Comparison of ENCODE assay signal across 7 cellular contexts in the genomic region with DNA sequence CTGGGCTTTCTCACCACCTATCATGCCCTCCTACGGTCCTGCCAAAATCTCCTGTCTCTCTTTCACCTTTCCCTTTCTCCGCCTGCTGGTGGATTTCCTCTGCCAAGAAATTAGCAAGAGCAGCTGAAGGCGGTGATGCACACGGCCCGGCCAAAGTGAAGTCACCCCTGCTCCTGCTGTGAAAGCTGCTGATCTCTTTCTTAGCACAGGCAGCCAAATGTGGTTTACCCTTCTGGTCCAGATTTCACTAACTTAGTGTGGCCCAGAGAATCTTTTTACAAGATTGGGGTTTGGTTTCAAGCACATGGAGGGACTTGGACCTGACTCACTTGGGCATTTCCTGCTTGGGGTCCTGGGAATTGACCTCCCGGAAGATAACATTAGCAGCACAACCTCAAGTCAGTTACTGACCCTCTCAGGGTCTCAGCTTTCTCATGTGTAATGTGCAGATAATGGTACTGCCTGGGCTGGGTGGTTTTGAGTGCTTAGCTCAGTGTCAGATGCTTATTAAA.
A peak's percentile ranks its signal among the peaks of the same experiment; 100 is the strongest.
DNase-seq lines count a peak whose midpoint lies in the region; ATAC-seq, FAIRE-seq and TF ChIP-seq lines count a peak whose summit lies in the region.

No MANE protein-coding gene starts in this region.

- H3K27ac ChIP-seq in left ventricle myocardium inferior (replicated peaks) (peak overlapping the region; percentile 67), small intestine (ENCODE audit: low read depth in 1 of 2, low read length in 1 of 2) (peak overlapping the region in 1 of 2 donors; percentile 53)

- BruUV-seq in Calu3 (replicated peaks; lab: Mats Ljungman, UMichigan), result no TSS peak

- peaks cover 95% of the 10 kb centered on the region for H3K4me1 Mint-ChIP-seq in activated CD8-positive, alpha-beta T cell treated with anti-CD3 and anti-CD28 coated beads, Interleukin-2, amount 10 ng/mL, durations not matched to agents 7 days and 5 days (ENCODE audit: low read depth)
- H3K4me1 Mint-ChIP-seq in Calu3 (ENCODE audit: low read depth, unreplicated experiment), result peaks cover 33% of the 10 kb centered on the region

- H3K4me3 ChIP-seq in left ventricle myocardium inferior, result no peak overlapping the region
- H3K4me3 ChIP-seq in small intestine (ENCODE audit: low read depth in 1 of 2, low read length in 2 of 2), result no peak overlapping the region

- no peaks in the 10 kb centered on the region for H3K9me3 ChIP-seq in left ventricle myocardium inferior (replicated peaks)
- H3K9me3 ChIP-seq in small intestine (ENCODE audit: control insufficient read depth, low read depth), result no peaks in the 10 kb centered on the region

- H3K4me1 ChIP-seq in left ventricle myocardium inferior (peaks cover 59% of the 10 kb centered on the region), small intestine (ENCODE audit: control insufficient read depth in 2 of 2, insufficient read depth in 1 of 2, low read depth in 1 of 2, low read length in 1 of 2) (peaks cover 10 to 26% of the 10 kb centered on the region in 2 donors)

- peak overlapping the region; percentile 93 for H3K27ac Mint-ChIP-seq in activated CD8-positive, alpha-beta T cell treated with anti-CD3 and anti-CD28 coated beads, Interleukin-2, amount 10 ng/mL, durations not matched to agents 7 days and 5 days
- no peak overlapping the region for H3K27ac Mint-ChIP-seq in Calu3 (ENCODE audit: unreplicated experiment)

- FAIRE-seq in small intestine (lab: Jason Lieb, UNC), result no peak

- peaks cover 7% of the 10 kb centered on the region for H3K36me3 ChIP-seq in left ventricle myocardium inferior
- peaks cover 3 to 4% of the 10 kb centered on the region in 2 donors for H3K36me3 ChIP-seq in small intestine (ENCODE audit: control insufficient read depth in 2 of 2, insufficient read depth in 2 of 2, low read length in 2 of 2)

- H3K27me3 Mint-ChIP-seq in activated CD8-positive, alpha-beta T cell treated with anti-CD3 and anti-CD28 coated beads, Interleukin-2, amount 10 ng/mL, durations not matched to agents 7 days and 5 days (ENCODE audit: low read depth), result no peaks in the 10 kb centered on the region
- no peaks in the 10 kb centered on the region for H3K27me3 Mint-ChIP-seq in Calu3 (ENCODE audit: unreplicated experiment)

- peak; percentile 78 for DNase-seq in activated CD8-positive, alpha-beta T cell treated with anti-CD3 and anti-CD28 coated beads, Interleukin-2, amount 10 ng/mL, durations not matched to agents 7 days and 5 days
- DNase-seq in left ventricle myocardium inferior, result peak; percentile 62
- peak; percentile 41 for DNase-seq in small intestine
- no peak for DNase-seq in Calu3
- DNase-seq in DMS114 treated with DMSO at 0.1 percent for 48 hours (lab: John Stamatoyannopoulos, UW; ENCODE audit: unreplicated experiment), result no peak

- H3K4me3 Mint-ChIP-seq in activated CD8-positive, alpha-beta T cell treated with anti-CD3 and anti-CD28 coated beads, Interleukin-2, amount 10 ng/mL, durations not matched to agents 7 days and 5 days, result peak overlapping the region; percentile 23
- no peak overlapping the region for H3K4me3 Mint-ChIP-seq in Calu3 (ENCODE audit: low read depth, unreplicated experiment)

- no peaks in the 10 kb centered on the region for H3K9me3 Mint-ChIP-seq in activated CD8-positive, alpha-beta T cell treated with anti-CD3 and anti-CD28 coated beads, Interleukin-2, amount 10 ng/mL, durations not matched to agents 7 days and 5 days (ENCODE audit: insufficient read depth)
- no peaks in the 10 kb centered on the region for H3K9me3 Mint-ChIP-seq in Calu3 (ENCODE audit: low read depth, unreplicated experiment)

- 35 to 39% (median 38%) methylated on average over 6 of the region's 6 CpGs for WGBS in small intestine, 3 donors

- H3K36me3 Mint-ChIP-seq in activated CD8-positive, alpha-beta T cell treated with anti-CD3 and anti-CD28 coated beads, Interleukin-2, amount 10 ng/mL, durations not matched to agents 7 days and 5 days (ENCODE audit: low read depth), result peaks cover 44% of the 10 kb centered on the region
- H3K36me3 Mint-ChIP-seq in Calu3 (ENCODE audit: insufficient read depth, unreplicated experiment), result no peaks in the 10 kb centered on the region

- ATAC-seq in GM18511 (IDR thresholded peaks at IDR 0.05; ENCODE audit: unreplicated experiment) (peak; percentile 58), HG03139 (IDR thresholded peaks at IDR 0.05; ENCODE audit: unreplicated experiment) (peak; percentile 39)
- ATAC-seq in activated CD8-positive, alpha-beta T cell treated with anti-CD3 and anti-CD28 coated beads, Interleukin-2, amount 10 ng/mL, durations not matched to agents 7 days and 5 days, result peak; percentile 65

- H3K27me3 ChIP-seq in left ventricle myocardium inferior (ENCODE audit: low read depth) (no peaks in the 10 kb centered on the region), small intestine (ENCODE audit: control insufficient read depth in 2 of 2, insufficient read depth in 2 of 2, low read length in 2 of 2) (no peaks in the 10 kb centered on the region)

- POLR2A ChIA-PET in activated CD8-positive, alpha-beta T cell treated with anti-CD3 and anti-CD28 coated beads, Interleukin-2, amount 10 ng/mL, durations not matched to agents 7 days and 5 days (lab: Charles Lee), result interaction anchor here (0.6 to 2.1 kb wide), 10 partner anchors 40 to 155 kb away, joined by 3 to 9 read pairs (median 4); a partner anchor contains a TSS

- intact Hi-C loops in left ventricle myocardium inferior (cut with micrococcal nuclease) (no loop called here), Calu3 (cut with micrococcal nuclease; ENCODE audit: unreplicated experiment) (loop anchor here (10.0 kb wide), 1 partner anchor 155 kb away; a partner anchor contains a TSS)

- TF ChIP-seq CTCF in left ventricle myocardium inferior (IDR thresholded peaks at IDR 0.05; ENCODE audit: borderline replicate concordance) (peak; percentile 53), Calu3 (IDR thresholded peaks at IDR 0.05; ENCODE audit: unreplicated experiment) (no peak)

- CTCF ChIA-PET in activated CD8-positive, alpha-beta T cell treated with anti-CD3 and anti-CD28 coated beads, Interleukin-2, amount 10 ng/mL, durations not matched to agents 7 days and 5 days (lab: Charles Lee), result interaction anchor here (0.7 to 2.6 kb wide), 20 partner anchors 9 to 254 kb away, joined by 3 to 15 read pairs (median 4); a partner anchor contains a TSS
- CTCF ChIA-PET in Calu3 (lab: Charles Lee), result interaction anchor here (0.5 to 0.6 kb wide), 3 partner anchors 13 to 150 kb away, joined by 3 to 6 read pairs (median 3); no protein-coding TSS in a partner anchor

Comparison
In these comparisons a context has a peak if more than half of its experiments do, and no peak if none do; other contexts are left out.
1. DNase-seq: peak in activated CD8-positive, alpha-beta T cell treated with anti-CD3 and anti-CD28 coated beads, Interleukin-2, amount 10 ng/mL, durations not matched to agents 7 days and 5 days (single experiment), left ventricle myocardium inferior (single experiment) and small intestine (single experiment); none in Calu3 (single experiment) and DMS114 treated with DMSO at 0.1 percent for 48 hours (single experiment).
2. Peak in every context shown above with its lines, with median percentiles within 50 percentile points of each other: ATAC-seq.